In the genomic region with DNA sequence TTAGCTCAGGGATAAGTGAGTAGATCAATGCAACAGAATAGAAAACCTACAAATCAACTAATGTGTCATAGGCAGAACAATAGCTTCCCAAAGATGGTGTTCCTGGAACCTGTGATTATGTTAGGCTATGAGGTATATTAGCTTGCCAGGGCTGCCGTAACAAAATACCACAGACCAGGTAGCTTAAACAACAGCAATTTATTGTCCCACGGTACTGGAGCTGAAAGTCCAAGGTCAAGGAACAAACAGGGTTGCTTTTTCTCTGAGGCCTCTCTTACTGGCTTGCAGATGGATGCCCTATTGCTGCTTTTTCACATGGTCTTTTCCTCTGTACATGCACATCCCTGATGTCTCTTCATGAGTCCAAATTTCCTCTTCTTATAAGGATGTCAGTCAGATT, we compare ENCODE assay signal across 28 cellular contexts.
"Had no signal": no experiment of that assay in that cellular context is flagged by ENCODE, and none has a peak within 500 bp of the region (broad histone marks: within the 10 kb centered on the region; RNA-seq: fewer than 3 reads in every experiment).

No MANE protein-coding gene starts in this region.

- H3K36me3 Mint-ChIP-seq: immature natural killer cell; naive thymus-derived CD8-positive, alpha-beta T cell had no signal

- ATAC-seq: heart left ventricle; left colon; left lung; lower lobe of right lung; naive thymus-derived CD8-positive, alpha-beta T cell; pancreas; right cardiac atrium; stimulated activated naive B cell treated with anti-CD40 and anti-IgM and Interleukin-4, amounts not matched to agents 10 μg/mL and 1 μg/mL and 100 μg/mL, for 72 hours; stimulated activated naive CD8-positive, alpha-beta T cell treated with anti-CD3 and anti-CD28 coated beads, Interleukin-15, Interleukin-2, amounts not matched to agents 100 U/mL and 50 U/mL, for 24 hours; upper lobe of right lung had no signal

- H3K36me3 ChIP-seq: heart left ventricle, left lung, lower lobe of right lung, pancreas, prostate gland, stomach, upper lobe of right lung had no signal

- H3K4me1 Mint-ChIP-seq: immature natural killer cell; stimulated activated naive B cell treated with anti-CD40 and anti-IgM and Interleukin-4, amounts not matched to agents 10 μg/mL and 1 μg/mL and 100 μg/mL, for 72 hours had no signal

- H3K27ac Mint-ChIP-seq: immature natural killer cell; naive thymus-derived CD8-positive, alpha-beta T cell; nephron progenitor cell; stimulated activated naive B cell treated with anti-CD40 and anti-IgM and Interleukin-4, amounts not matched to agents 10 μg/mL and 1 μg/mL and 100 μg/mL, for 72 hours had no signal

- H3K27ac ChIP-seq: heart left ventricle, left lung, lower lobe of right lung, pancreas, prostate gland, stomach, testis, tibial artery, upper lobe of right lung had no signal

- H3K4me3 ChIP-seq: heart left ventricle, left lung, lower lobe of right lung, pancreas, prostate gland, smooth muscle cell, stomach, testis, tibial artery, upper lobe of right lung had no signal

- H3K4me1 ChIP-seq: left lung, pancreas, prostate gland, upper lobe of right lung had no signal

- H3K9me3 ChIP-seq: heart left ventricle, left lung, lower lobe of right lung, pancreas, prostate gland, stomach, testis, tibial artery, upper lobe of right lung had no signal

- H3K9me3 Mint-ChIP-seq: immature natural killer cell; naive thymus-derived CD8-positive, alpha-beta T cell; nephron progenitor cell; stimulated activated naive B cell treated with anti-CD40 and anti-IgM and Interleukin-4, amounts not matched to agents 10 μg/mL and 1 μg/mL and 100 μg/mL, for 72 hours had no signal

- DNase-seq: heart left ventricle; hypothalamus; immature natural killer cell; kidney; left colon; left lung; lower lobe of right lung; mammary epithelial cell; mesenchymal stem cell; naive thymus-derived CD8-positive, alpha-beta T cell; nephron progenitor cell; nucleus accumbens; pancreas; posterior cingulate gyrus; retina; right cardiac atrium; stimulated activated CD4-positive, alpha-beta T cell treated with anti-CD3 and anti-CD28 coated beads, Interleukin-1b, Interleukin-23, amount 100 ng/mL, for 48 hours; stimulated activated CD4-positive, alpha-beta T cell treated with anti-CD3 and anti-CD28 coated beads, Interleukin-2, amount 100 ng/mL, for 48 hours; stimulated activated CD4-positive, alpha-beta T cell treated with anti-CD3 and anti-CD28 coated beads, Interleukin-4, amount 100 ng/mL, for 4 hours; stimulated activated naive B cell treated with anti-CD40 and anti-IgM and Interleukin-4, amounts not matched to agents 10 μg/mL and 1 μg/mL and 100 μg/mL, for 72 hours; stimulated activated naive CD8-positive, alpha-beta T cell treated with anti-CD3 and anti-CD28 coated beads, Interleukin-15, Interleukin-2, amounts not matched to agents 100 U/mL and 50 U/mL, for 24 hours; stomach; testis; tibial artery; trophoblast cell; upper lobe of right lung had no signal

- H3K4me3 Mint-ChIP-seq: immature natural killer cell; naive thymus-derived CD8-positive, alpha-beta T cell; nephron progenitor cell; stimulated activated naive B cell treated with anti-CD40 and anti-IgM and Interleukin-4, amounts not matched to agents 10 μg/mL and 1 μg/mL and 100 μg/mL, for 72 hours had no signal

- H3K4me2 ChIP-seq: smooth muscle cell had no signal

- H3K27me3 ChIP-seq: heart left ventricle, left lung, pancreas, stomach, testis, tibial artery, upper lobe of right lung had no signal
